In genomic region chr14:55580401-55581010, GRCh38 we compare ENCODE assay signal across 8 cellular contexts. TPM values are rescaled to one million over a fixed set of nuclear protein-coding genes. Genes with fewer than 3 reads are reported as not detected.
DNase-seq lines count a peak whose midpoint lies in the region; ATAC-seq, FAIRE-seq and TF ChIP-seq lines count a peak whose summit lies in the region.

No MANE protein-coding gene starts in this region.

- no peaks in the 10 kb centered on the region for H3K36me3 Mint-ChIP-seq in astrocyte (ENCODE audit: low read depth, unreplicated experiment)

- H3K9ac ChIP-seq in astrocyte (ENCODE audit: low read length), result peak overlapping the region; percentile 92

- peak overlapping the region; percentile 90 for H3K4me2 ChIP-seq in astrocyte (ENCODE audit: low read length)

- peaks cover 13% of the 10 kb centered on the region for H3K4me1 Mint-ChIP-seq in astrocyte (ENCODE audit: low read depth, unreplicated experiment)

- FAIRE-seq in astrocyte (lab: Jason Lieb, UNC), result no peak

- H3K27me3 ChIP-seq in astrocyte (ENCODE audit: insufficient read depth, low read length), result no peaks in the 10 kb centered on the region

- H3K9me3 Mint-ChIP-seq in astrocyte (ENCODE audit: unreplicated experiment), result no peaks in the 10 kb centered on the region

- ATAC-seq in HG03097 (IDR thresholded peaks at IDR 0.05; ENCODE audit: low FRiP score, unreplicated experiment), result peak; percentile 37

- H3K9me3 ChIP-seq in astrocyte (ENCODE audit: insufficient read depth, low read depth, low read length), result no peaks in the 10 kb centered on the region

- peaks cover 58% of the 10 kb centered on the region for H3K79me2 ChIP-seq in astrocyte (ENCODE audit: insufficient read depth, low read length)

- DNase-seq in NOMO-1 (lab: John Stamatoyannopoulos, UW; ENCODE audit: unreplicated experiment in 2 of 2) (peak; percentile 14 to 18), NOMO-1 treated with dmso at 0.1 percent for 144 hours (lab: John Stamatoyannopoulos, UW; ENCODE audit: unreplicated experiment) (no peak), T follicular helper cell (ENCODE audit: low read depth) (peak; percentile 41), astrocyte (ENCODE audit: low read depth) (no peak), NCI-H345 (lab: John Stamatoyannopoulos, UW) (no peak)

- no peaks in the 10 kb centered on the region for H3K27me3 Mint-ChIP-seq in astrocyte (ENCODE audit: low read depth, unreplicated experiment)

- peaks cover 45% of the 10 kb centered on the region for H4K20me1 ChIP-seq in astrocyte (ENCODE audit: insufficient read depth, low read length)

- H3K4me3 Mint-ChIP-seq in astrocyte (ENCODE audit: unreplicated experiment), result peak overlapping the region; percentile 92

- peaks cover 20% of the 10 kb centered on the region for H3K4me1 ChIP-seq in astrocyte (ENCODE audit: insufficient read depth, low read length)

- H3K27ac Mint-ChIP-seq in astrocyte (ENCODE audit: unreplicated experiment), result peak overlapping the region; percentile 94

- H3K4me3 ChIP-seq in astrocyte (ENCODE audit: insufficient read depth, low read depth, low read length) (peak overlapping the region; percentile 78), iPS-11a (ENCODE audit: low read depth, low read length) (peak overlapping the region; percentile 86), skin epidermis (peak overlapping the region; percentile 67 to 99 (median 95))

- no peak for TF ChIP-seq CTCF in astrocyte (IDR thresholded peaks at IDR 0.05; ENCODE audit: insufficient read depth, low read depth, low read length)

- H3K27ac ChIP-seq in astrocyte (ENCODE audit: low read depth, low read length) (peak overlapping the region; percentile 77), skin epidermis (peak overlapping the region; percentile 78 to 99 (median 93))

- peak overlapping the region; percentile 45 for H2AFZ ChIP-seq in astrocyte (ENCODE audit: low read depth, low read length)

- no peaks in the 10 kb centered on the region for H3K36me3 ChIP-seq in astrocyte (ENCODE audit: insufficient read depth, low read length)

RNA-seq across cellular contexts. Expression of gene KTN1, which starts 0.5 kb away (rescaled TPM):
- 181 and 193 TPM in 2 replicates for total RNA-seq in astrocyte

Comparison
In these comparisons a context has a peak if more than half of its experiments do, and no peak if none do; other contexts are left out.
1. DNase-seq: peak in NOMO-1 (2 of 2) and T follicular helper cell (single experiment); none in NOMO-1 treated with dmso at 0.1 percent for 144 hours (single experiment), astrocyte (single experiment) and NCI-H345 (single experiment).
2. Peak in every context shown above with its lines, with median percentiles within 50 percentile points of each other: H3K4me3 ChIP-seq.